1 cellular context compared by ENCODE assay signal in the genomic region with DNA sequence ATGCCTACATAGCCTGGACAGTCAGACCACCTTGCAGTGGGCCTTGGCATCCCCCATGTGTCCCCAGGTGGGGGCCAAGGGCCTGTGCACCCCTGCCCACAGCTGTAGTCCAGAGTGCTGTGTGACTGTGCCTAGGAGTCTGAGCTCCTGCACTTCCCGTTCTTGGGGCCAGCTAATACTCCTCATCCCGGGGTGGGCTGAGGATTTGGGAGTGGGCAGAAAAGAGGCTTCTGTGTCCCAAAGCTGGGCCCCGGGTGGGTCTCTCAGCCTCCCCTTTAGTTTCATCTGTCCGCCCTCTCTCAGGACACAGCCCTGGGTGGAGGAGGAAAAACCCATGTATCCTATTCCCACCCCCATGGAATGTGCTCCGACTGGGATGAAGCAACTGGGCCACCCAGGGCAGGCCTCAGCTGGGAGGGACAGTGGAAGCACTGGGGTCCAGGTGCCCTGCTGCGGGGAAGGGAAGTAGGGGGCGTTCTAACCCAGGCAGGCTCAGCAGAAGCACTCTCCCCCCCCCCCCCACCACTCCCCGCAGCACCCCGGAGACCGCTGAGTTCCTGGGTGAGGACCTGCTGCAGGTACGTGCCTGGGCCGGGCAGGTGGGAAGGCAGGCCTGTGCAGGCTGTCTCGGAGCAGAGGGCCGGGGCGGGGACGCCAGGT.
TF ChIP-seq lines count a peak whose summit lies in the region.

No MANE protein-coding gene starts in this region.

TF ChIP-seq in HepG2, 621 proteins besides CTCF, POLR2A, EP300 and RAD21:
- 0 out of 2 replicates have a peak, but pooled peaks have one; percentile 14 for TF ChIP-seq MEIS2 (CRISPR knock-in tag; IDR thresholded peaks at IDR 0.05)
- TF ChIP-seq ZNF432 (CRISPR knock-in tag; IDR thresholded peaks at IDR 0.05; ENCODE audit: borderline replicate concordance), result no peak
- TF ChIP-seq ZFP91 (CRISPR knock-in tag; IDR thresholded peaks at IDR 0.05; ENCODE audit: borderline replicate concordance), result peak; percentile 50; the same call in 1 of the 2 replicates
- TF ChIP-seq CEBPB (IDR thresholded peaks at IDR 0.05; ENCODE audit: borderline replicate concordance, low read depth, low read length), result peak; percentile 35; the same call in 1 of the 2 replicates
- no peak for TF ChIP-seq ZNF670 (CRISPR knock-in tag; IDR thresholded peaks at IDR 0.05; ENCODE audit: borderline replicate concordance)
- TF ChIP-seq RFXANK (CRISPR knock-in tag; IDR thresholded peaks at IDR 0.05), result no peak
- 0 out of 2 replicates have a peak, but pooled peaks have one; percentile 23 for TF ChIP-seq SAP130 (CRISPR knock-in tag; IDR thresholded peaks at IDR 0.05; ENCODE audit: low read depth)
- TF ChIP-seq HMG20A (CRISPR knock-in tag; IDR thresholded peaks at IDR 0.05; ENCODE audit: borderline replicate concordance), result no peak
- TF ChIP-seq, protein P1, sequence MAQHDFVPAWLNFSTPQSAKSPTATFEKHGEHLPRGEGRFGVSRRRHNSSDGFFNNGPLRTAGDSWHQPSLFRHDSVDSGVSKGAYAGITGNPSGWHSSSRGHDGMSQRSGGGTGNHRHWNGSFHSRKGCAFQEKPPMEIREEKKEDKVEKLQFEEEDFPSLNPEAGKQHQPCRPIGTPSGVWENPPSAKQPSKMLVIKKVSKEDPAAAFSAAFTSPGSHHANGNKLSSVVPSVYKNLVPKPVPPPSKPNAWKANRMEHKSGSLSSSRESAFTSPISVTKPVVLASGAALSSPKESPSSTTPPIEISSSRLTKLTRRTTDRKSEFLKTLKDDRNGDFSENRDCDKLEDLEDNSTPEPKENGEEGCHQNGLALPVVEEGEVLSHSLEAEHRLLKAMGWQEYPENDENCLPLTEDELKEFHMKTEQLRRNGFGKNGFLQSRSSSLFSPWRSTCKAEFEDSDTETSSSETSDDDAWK (CRISPR knock-in tag; IDR thresholded peaks at IDR 0.05), result no peak
- TF ChIP-seq, protein P2, sequence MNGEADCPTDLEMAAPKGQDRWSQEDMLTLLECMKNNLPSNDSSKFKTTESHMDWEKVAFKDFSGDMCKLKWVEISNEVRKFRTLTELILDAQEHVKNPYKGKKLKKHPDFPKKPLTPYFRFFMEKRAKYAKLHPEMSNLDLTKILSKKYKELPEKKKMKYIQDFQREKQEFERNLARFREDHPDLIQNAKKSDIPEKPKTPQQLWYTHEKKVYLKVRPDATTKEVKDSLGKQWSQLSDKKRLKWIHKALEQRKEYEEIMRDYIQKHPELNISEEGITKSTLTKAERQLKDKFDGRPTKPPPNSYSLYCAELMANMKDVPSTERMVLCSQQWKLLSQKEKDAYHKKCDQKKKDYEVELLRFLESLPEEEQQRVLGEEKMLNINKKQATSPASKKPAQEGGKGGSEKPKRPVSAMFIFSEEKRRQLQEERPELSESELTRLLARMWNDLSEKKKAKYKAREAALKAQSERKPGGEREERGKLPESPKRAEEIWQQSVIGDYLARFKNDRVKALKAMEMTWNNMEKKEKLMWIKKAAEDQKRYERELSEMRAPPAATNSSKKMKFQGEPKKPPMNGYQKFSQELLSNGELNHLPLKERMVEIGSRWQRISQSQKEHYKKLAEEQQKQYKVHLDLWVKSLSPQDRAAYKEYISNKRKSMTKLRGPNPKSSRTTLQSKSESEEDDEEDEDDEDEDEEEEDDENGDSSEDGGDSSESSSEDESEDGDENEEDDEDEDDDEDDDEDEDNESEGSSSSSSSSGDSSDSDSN (CRISPR knock-in tag; IDR thresholded peaks at IDR 0.05), result peak; percentile 27; the same call in 1 of the 2 replicates
- TF ChIP-seq, protein P3, sequence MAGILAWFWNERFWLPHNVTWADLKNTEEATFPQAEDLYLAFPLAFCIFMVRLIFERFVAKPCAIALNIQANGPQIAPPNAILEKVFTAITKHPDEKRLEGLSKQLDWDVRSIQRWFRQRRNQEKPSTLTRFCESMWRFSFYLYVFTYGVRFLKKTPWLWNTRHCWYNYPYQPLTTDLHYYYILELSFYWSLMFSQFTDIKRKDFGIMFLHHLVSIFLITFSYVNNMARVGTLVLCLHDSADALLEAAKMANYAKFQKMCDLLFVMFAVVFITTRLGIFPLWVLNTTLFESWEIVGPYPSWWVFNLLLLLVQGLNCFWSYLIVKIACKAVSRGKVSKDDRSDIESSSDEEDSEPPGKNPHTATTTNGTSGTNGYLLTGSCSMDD (CRISPR knock-in tag; IDR thresholded peaks at IDR 0.05), result no peak
- 0 out of 2 replicates have a peak, but pooled peaks have one; percentile 33 for TF ChIP-seq ZSCAN25 (CRISPR knock-in tag; IDR thresholded peaks at IDR 0.05)
- 0 out of 2 replicates have a peak, but pooled peaks have one; percentile 17 for TF ChIP-seq ZFX (CRISPR knock-in tag; IDR thresholded peaks at IDR 0.05; ENCODE audit: low read depth)
- TF ChIP-seq REL (CRISPR knock-in tag; conservative IDR thresholded peaks at IDR 0.05), result no peak
- TF ChIP-seq TSC22D2 (CRISPR knock-in tag; IDR thresholded peaks at IDR 0.05; ENCODE audit: borderline replicate concordance), result no peak
- TF ChIP-seq CEBPG (CRISPR knock-in tag; IDR thresholded peaks at IDR 0.05), result peak; percentile 71
- TF ChIP-seq TEAD3 (CRISPR knock-in tag; optimal IDR thresholded peaks at IDR 0.05; ENCODE audit: borderline replicate concordance), result peak; percentile 70
- no peak for TF ChIP-seq BRD4 (CRISPR knock-in tag; IDR thresholded peaks at IDR 0.05)
- 0 out of 2 replicates have a peak, but pooled peaks have one; percentile 29 for TF ChIP-seq ZNF451 (CRISPR knock-in tag; IDR thresholded peaks at IDR 0.05)
- TF ChIP-seq ADNP (CRISPR knock-in tag; IDR thresholded peaks at IDR 0.05), result no peak
- no peak for TF ChIP-seq GATAD2A (CRISPR knock-in tag; IDR thresholded peaks at IDR 0.05)
- no peak for TF ChIP-seq HNRNPL (IDR thresholded peaks at IDR 0.05; ENCODE audit: low read depth, low read length)
- TF ChIP-seq ZNF768 (CRISPR knock-in tag; IDR thresholded peaks at IDR 0.05), result peak; percentile 22; the same call in 1 of the 2 replicates
- TF ChIP-seq ZFY (CRISPR knock-in tag; IDR thresholded peaks at IDR 0.05), result peak; percentile 26; the same call in 1 of the 2 replicates
- TF ChIP-seq MBNL3 (CRISPR knock-in tag; conservative IDR thresholded peaks at IDR 0.05), result no peak
- TF ChIP-seq PATZ1 (CRISPR knock-in tag; IDR thresholded peaks at IDR 0.05), result peak; percentile 55; the same call in 1 of the 2 replicates
- TF ChIP-seq, protein P4, sequence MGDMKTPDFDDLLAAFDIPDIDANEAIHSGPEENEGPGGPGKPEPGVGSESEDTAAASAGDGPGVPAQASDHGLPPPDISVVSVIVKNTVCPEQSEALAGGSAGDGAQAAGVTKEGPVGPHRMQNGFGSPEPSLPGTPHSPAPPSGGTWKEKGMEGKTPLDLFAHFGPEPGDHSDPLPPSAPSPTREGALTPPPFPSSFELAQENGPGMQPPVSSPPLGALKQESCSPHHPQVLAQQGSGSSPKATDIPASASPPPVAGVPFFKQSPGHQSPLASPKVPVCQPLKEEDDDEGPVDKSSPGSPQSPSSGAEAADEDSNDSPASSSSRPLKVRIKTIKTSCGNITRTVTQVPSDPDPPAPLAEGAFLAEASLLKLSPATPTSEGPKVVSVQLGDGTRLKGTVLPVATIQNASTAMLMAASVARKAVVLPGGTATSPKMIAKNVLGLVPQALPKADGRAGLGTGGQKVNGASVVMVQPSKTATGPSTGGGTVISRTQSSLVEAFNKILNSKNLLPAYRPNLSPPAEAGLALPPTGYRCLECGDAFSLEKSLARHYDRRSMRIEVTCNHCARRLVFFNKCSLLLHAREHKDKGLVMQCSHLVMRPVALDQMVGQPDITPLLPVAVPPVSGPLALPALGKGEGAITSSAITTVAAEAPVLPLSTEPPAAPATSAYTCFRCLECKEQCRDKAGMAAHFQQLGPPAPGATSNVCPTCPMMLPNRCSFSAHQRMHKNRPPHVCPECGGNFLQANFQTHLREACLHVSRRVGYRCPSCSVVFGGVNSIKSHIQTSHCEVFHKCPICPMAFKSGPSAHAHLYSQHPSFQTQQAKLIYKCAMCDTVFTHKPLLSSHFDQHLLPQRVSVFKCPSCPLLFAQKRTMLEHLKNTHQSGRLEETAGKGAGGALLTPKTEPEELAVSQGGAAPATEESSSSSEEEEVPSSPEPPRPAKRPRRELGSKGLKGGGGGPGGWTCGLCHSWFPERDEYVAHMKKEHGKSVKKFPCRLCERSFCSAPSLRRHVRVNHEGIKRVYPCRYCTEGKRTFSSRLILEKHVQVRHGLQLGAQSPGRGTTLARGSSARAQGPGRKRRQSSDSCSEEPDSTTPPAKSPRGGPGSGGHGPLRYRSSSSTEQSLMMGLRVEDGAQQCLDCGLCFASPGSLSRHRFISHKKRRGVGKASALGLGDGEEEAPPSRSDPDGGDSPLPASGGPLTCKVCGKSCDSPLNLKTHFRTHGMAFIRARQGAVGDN (CRISPR knock-in tag; IDR thresholded peaks at IDR 0.05), result peak; percentile 53
- TF ChIP-seq ELF1 (CRISPR knock-in tag; IDR thresholded peaks at IDR 0.05), result no peak
- TF ChIP-seq, protein P5, sequence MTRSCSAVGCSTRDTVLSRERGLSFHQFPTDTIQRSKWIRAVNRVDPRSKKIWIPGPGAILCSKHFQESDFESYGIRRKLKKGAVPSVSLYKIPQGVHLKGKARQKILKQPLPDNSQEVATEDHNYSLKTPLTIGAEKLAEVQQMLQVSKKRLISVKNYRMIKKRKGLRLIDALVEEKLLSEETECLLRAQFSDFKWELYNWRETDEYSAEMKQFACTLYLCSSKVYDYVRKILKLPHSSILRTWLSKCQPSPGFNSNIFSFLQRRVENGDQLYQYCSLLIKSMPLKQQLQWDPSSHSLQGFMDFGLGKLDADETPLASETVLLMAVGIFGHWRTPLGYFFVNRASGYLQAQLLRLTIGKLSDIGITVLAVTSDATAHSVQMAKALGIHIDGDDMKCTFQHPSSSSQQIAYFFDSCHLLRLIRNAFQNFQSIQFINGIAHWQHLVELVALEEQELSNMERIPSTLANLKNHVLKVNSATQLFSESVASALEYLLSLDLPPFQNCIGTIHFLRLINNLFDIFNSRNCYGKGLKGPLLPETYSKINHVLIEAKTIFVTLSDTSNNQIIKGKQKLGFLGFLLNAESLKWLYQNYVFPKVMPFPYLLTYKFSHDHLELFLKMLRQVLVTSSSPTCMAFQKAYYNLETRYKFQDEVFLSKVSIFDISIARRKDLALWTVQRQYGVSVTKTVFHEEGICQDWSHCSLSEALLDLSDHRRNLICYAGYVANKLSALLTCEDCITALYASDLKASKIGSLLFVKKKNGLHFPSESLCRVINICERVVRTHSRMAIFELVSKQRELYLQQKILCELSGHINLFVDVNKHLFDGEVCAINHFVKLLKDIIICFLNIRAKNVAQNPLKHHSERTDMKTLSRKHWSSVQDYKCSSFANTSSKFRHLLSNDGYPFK (CRISPR knock-in tag; IDR thresholded peaks at IDR 0.05; ENCODE audit: borderline replicate concordance), result no peak
- TF ChIP-seq ZNF83 (CRISPR knock-in tag; IDR thresholded peaks at IDR 0.05; ENCODE audit: borderline replicate concordance), result 0 out of 2 replicates have a peak, but pooled peaks have one; percentile 5
- peak; percentile 33; the same call in 1 of the 2 replicates for TF ChIP-seq ZNF605 (CRISPR knock-in tag; IDR thresholded peaks at IDR 0.05)
- 0 out of 2 replicates have a peak, but pooled peaks have one; percentile 22 for TF ChIP-seq ZNF350 (CRISPR knock-in tag; IDR thresholded peaks at IDR 0.05; ENCODE audit: borderline replicate concordance, low read depth)
- peak; percentile 28; the same call in 1 of the 2 replicates for TF ChIP-seq GABPB1 (CRISPR knock-in tag; IDR thresholded peaks at IDR 0.05)
- TF ChIP-seq, protein P6, sequence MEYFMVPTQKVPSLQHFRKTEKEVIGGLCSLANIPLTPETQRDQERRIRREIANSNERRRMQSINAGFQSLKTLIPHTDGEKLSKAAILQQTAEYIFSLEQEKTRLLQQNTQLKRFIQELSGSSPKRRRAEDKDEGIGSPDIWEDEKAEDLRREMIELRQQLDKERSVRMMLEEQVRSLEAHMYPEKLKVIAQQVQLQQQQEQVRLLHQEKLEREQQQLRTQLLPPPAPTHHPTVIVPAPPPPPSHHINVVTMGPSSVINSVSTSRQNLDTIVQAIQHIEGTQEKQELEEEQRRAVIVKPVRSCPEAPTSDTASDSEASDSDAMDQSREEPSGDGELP (IDR thresholded peaks at IDR 0.05; ENCODE audit: borderline replicate concordance, low read depth), result peak; percentile 30; the same call in 1 of the 2 replicates
